Comparison of ENCODE assay signal across 13 cellular contexts in genomic region chr2:41927581-41928260, GRCh38.
A peak's percentile ranks its signal among the peaks of the same experiment; 100 is the strongest.
DNase-seq lines count a peak whose midpoint lies in the region; ATAC-seq and TF ChIP-seq lines count a peak whose summit lies in the region.
"Had no signal": no experiment of that assay in that cellular context is flagged by ENCODE, and none has a peak within 500 bp of the region (broad histone marks: within the 10 kb centered on the region; RNA-seq: fewer than 3 reads in every experiment).

No MANE protein-coding gene starts in this region.

- DNase-seq in EL (peak; percentile 40), body of pancreas (no peak), mucosa of gallbladder (ENCODE audit: low spot score) (no peak), NCI-H2029 treated with DMSO at 0.1 percent for 48 hours (lab: John Stamatoyannopoulos, UW) (no peak)
- DNase-seq in activated T-cell treated with anti-CD3 and anti-CD28 coated beads, Interleukin-2, amount 50 U/mL, for 72 hours = no peak
- DNase-seq: activated CD4-positive, CD25-positive, alpha-beta regulatory T cell treated with anti-CD3 and anti-CD28 coated beads, Interleukin-2, amount 50 U/mL, for 72 hours; CD8-positive, alpha-beta memory T cell; midbrain; NCI-H146 had no signal

- 56 to 69% methylated on average over 10 of the region's 10 CpGs for WGBS in body of pancreas, 2 donors
- 76% methylated on average over 10 of the region's 10 CpGs for WGBS in liver

- H3K9me3 ChIP-seq in body of pancreas = no peaks in the 10 kb centered on the region
- H3K9me3 ChIP-seq in liver (ENCODE audit: control insufficient read depth in 4 of 4, low read length in 3 of 4) = no peaks in the 10 kb centered on the region
- H3K9me3 ChIP-seq in skeletal muscle tissue (ENCODE audit: control insufficient read depth in 3 of 3, low read length in 3 of 3) = no peaks in the 10 kb centered on the region

- H3K27me3 ChIP-seq in body of pancreas (no peaks in the 10 kb centered on the region), liver (ENCODE audit: control insufficient read depth in 4 of 4, insufficient read depth in 4 of 4, low read length in 3 of 4) (no peaks in the 10 kb centered on the region), skeletal muscle tissue (ENCODE audit: control insufficient read depth in 3 of 3, insufficient read depth in 3 of 3, low read length in 3 of 3) (no peaks in the 10 kb centered on the region)

- ATAC-seq in body of pancreas (peak; percentile 4), HG03196 (IDR thresholded peaks at IDR 0.05; ENCODE audit: unreplicated experiment) (no peak)
- ATAC-seq in activated T-cell treated with anti-CD3 and anti-CD28 coated beads, Interleukin-2, amount 50 U/mL, for 72 hours (replicated peaks in 1 of 2) = no peak
- ATAC-seq: stimulated activated memory B cell treated with anti-CD40 and anti-IgM and Interleukin-4, amounts not matched to agents 10 μg/mL and 1 μg/mL and 100 μg/mL, for 72 hours had no signal

- no peak for TF ChIP-seq RAD21 in liver (IDR thresholded peaks at IDR 0.05)

- intact Hi-C loops in body of pancreas (cut with DNase I) = no loop called here

- H3K4me1 Mint-ChIP-seq in activated T-cell treated with anti-CD3 and anti-CD28 coated beads, Interleukin-2, amount 50 U/mL, for 72 hours (ENCODE audit: low read depth) = no peaks in the 10 kb centered on the region
- H3K4me1 Mint-ChIP-seq: CD8-positive, alpha-beta memory T cell; stimulated activated memory B cell treated with anti-CD40 and anti-IgM and Interleukin-4, amounts not matched to agents 10 μg/mL and 1 μg/mL and 100 μg/mL, for 72 hours had no signal

- no peak for TF ChIP-seq POLR2A in body of pancreas (IDR thresholded peaks at IDR 0.05)

- no peak overlapping the region for H3K9ac ChIP-seq in liver (ENCODE audit: low read depth in 1 of 2, low read length in 2 of 2)
- peak overlapping the region in 2 of 3 donors; percentile 46 to 70 for H3K9ac ChIP-seq in skeletal muscle tissue (ENCODE audit: low read depth in 1 of 3, low read length in 3 of 3)

- H3K36me3 Mint-ChIP-seq in activated T-cell treated with anti-CD3 and anti-CD28 coated beads, Interleukin-2, amount 50 U/mL, for 72 hours (ENCODE audit: insufficient read depth in 2 of 2) = peaks cover 0 to 2% of the 10 kb centered on the region in 2 donors

- H3K27ac Mint-ChIP-seq in activated T-cell treated with anti-CD3 and anti-CD28 coated beads, Interleukin-2, amount 50 U/mL, for 72 hours = no peak overlapping the region
- H3K27ac Mint-ChIP-seq: stimulated activated memory B cell treated with anti-CD40 and anti-IgM and Interleukin-4, amounts not matched to agents 10 μg/mL and 1 μg/mL and 100 μg/mL, for 72 hours had no signal

- peak overlapping the region in 2 of 4 donors; percentile 27 to 52 for H3K27ac ChIP-seq in body of pancreas
- peak overlapping the region in 1 of 2 donors; percentile 22 for H3K27ac ChIP-seq in liver (ENCODE audit: low read depth in 1 of 2, low read length in 2 of 2)
- peak overlapping the region; percentile 95 for H3K27ac ChIP-seq in skeletal muscle tissue (ENCODE audit: low read depth, low read length)

- TF ChIP-seq CTCF in body of pancreas (IDR thresholded peaks at IDR 0.05) (no peak), liver (IDR thresholded peaks at IDR 0.05; ENCODE audit: low read depth, low read length, missing input control) (no peak)

- H3K27me3 Mint-ChIP-seq in activated T-cell treated with anti-CD3 and anti-CD28 coated beads, Interleukin-2, amount 50 U/mL, for 72 hours (ENCODE audit: low read depth) = no peaks in the 10 kb centered on the region
- H3K27me3 Mint-ChIP-seq: CD8-positive, alpha-beta memory T cell; stimulated activated memory B cell treated with anti-CD40 and anti-IgM and Interleukin-4, amounts not matched to agents 10 μg/mL and 1 μg/mL and 100 μg/mL, for 72 hours had no signal

- H3K4me3 Mint-ChIP-seq in activated T-cell treated with anti-CD3 and anti-CD28 coated beads, Interleukin-2, amount 50 U/mL, for 72 hours = no peak overlapping the region
- H3K4me3 Mint-ChIP-seq: CD8-positive, alpha-beta memory T cell; stimulated activated memory B cell treated with anti-CD40 and anti-IgM and Interleukin-4, amounts not matched to agents 10 μg/mL and 1 μg/mL and 100 μg/mL, for 72 hours had no signal

- no peaks in the 10 kb centered on the region for H3K36me3 ChIP-seq in body of pancreas (replicated peaks in 1 of 2; ENCODE audit: insufficient read depth in 1 of 2, low read depth in 2 of 2)
- no peaks in the 10 kb centered on the region for H3K36me3 ChIP-seq in liver (ENCODE audit: control insufficient read depth in 4 of 4, insufficient read depth in 3 of 4, low read depth in 1 of 4, low read length in 3 of 4)
- H3K36me3 ChIP-seq in skeletal muscle tissue (ENCODE audit: control insufficient read depth in 3 of 3, insufficient read depth in 3 of 3, low read length in 3 of 3) = no peaks in the 10 kb centered on the region

- H3K4me3 ChIP-seq in body of pancreas = no peak overlapping the region
- no peak overlapping the region for H3K4me3 ChIP-seq in liver (ENCODE audit: low read depth in 1 of 3, low read length in 3 of 3)
- peak overlapping the region in 1 of 3 donors; percentile 6 for H3K4me3 ChIP-seq in skeletal muscle tissue (ENCODE audit: low read length in 3 of 3)

- H3K4me1 ChIP-seq in body of pancreas (peaks cover 23% of the 10 kb centered on the region), liver (ENCODE audit: control insufficient read depth in 4 of 4, insufficient read depth in 4 of 4, low read length in 3 of 4) (no peaks in the 10 kb centered on the region), skeletal muscle tissue (ENCODE audit: control insufficient read depth in 3 of 3, insufficient read depth in 3 of 3, low read length in 3 of 3) (peaks cover 71 to 80% (median 80%) of the 10 kb centered on the region in 3 donors)

- peaks cover 1 to 2% of the 10 kb centered on the region in 2 donors for H3K9me3 Mint-ChIP-seq in activated T-cell treated with anti-CD3 and anti-CD28 coated beads, Interleukin-2, amount 50 U/mL, for 72 hours

TF ChIP-seq in liver, 16 proteins besides CTCF, POLR2A, EP300 and RAD21:
- TF ChIP-seq FOXA2 (IDR thresholded peaks at IDR 0.05) (no peak), YY1 (IDR thresholded peaks at IDR 0.05) (no peak), NR2F2 (IDR thresholded peaks at IDR 0.05) (peak; percentile 64)
TF ChIP-seq in liver: peak in this region for 1.

Comparison
In these comparisons a context has a peak if more than half of its experiments do, and no peak if none do; other contexts are left out.
1. H3K9ac ChIP-seq: peak in skeletal muscle tissue (2 of 3); none in liver (0 of 2).